In genomic region chr16:12803203-12804093, GRCh38 we compare ENCODE assay signal across 8 cellular contexts. TPM values are rescaled to one million over a fixed set of nuclear protein-coding genes. Genes with fewer than 3 reads are reported as not detected.
A peak's percentile ranks its signal among the peaks of the same experiment; 100 is the strongest.
DNase-seq lines count a peak whose midpoint lies in the region; ATAC-seq and TF ChIP-seq lines count a peak whose summit lies in the region.

Gene CPPED1, minus strand, starts transcription at chr16:12803887. Its CDS starts 111 bp downstream, at chr16:12803776.

- TF ChIP-seq POLR2A in GM10847 (IDR thresholded peaks at IDR 0.05; ENCODE audit: extremely low read depth, insufficient read length) (peak; percentile 71), adrenal gland (IDR thresholded peaks at IDR 0.05) (peak; percentile 55 to 56), heart left ventricle (IDR thresholded peaks at IDR 0.05) (peak in 1 of 2 donors; percentile 48), transverse colon (IDR thresholded peaks at IDR 0.05) (peak; percentile 60)

- no peaks in the 10 kb centered on the region for H3K9me3 ChIP-seq in adrenal gland (replicated peaks in 1 of 3)
- no peaks in the 10 kb centered on the region for H3K9me3 ChIP-seq in heart left ventricle
- no peaks in the 10 kb centered on the region for H3K9me3 ChIP-seq in transverse colon

- ATAC-seq in HG02623 (IDR thresholded peaks at IDR 0.05; ENCODE audit: unreplicated experiment) (peak; percentile 84), heart left ventricle (peak; percentile 95 to 99 (median 98))

- in situ Hi-C loops in transverse colon (cut with MboI; ENCODE audit: low pct_ligation_motif_present in 1 of 4, low pct_unique_long_range_greater_than_20kb in 1 of 4, low sequenced_read_pairs in 3 of 4): loop anchor here in 3 of 4 donors (25.0 kb wide), 3 partner anchors 341 to 716 kb away; no protein-coding TSS in a partner anchor

- H3K4me1 ChIP-seq in adrenal gland (replicated peaks in 1 of 2) (peaks cover 14 to 24% of the 10 kb centered on the region in 2 donors), heart left ventricle (peaks cover 0 to 51% (median 14%) of the 10 kb centered on the region in 12 donors), transverse colon (peaks cover 0 to 29% (median 20%) of the 10 kb centered on the region in 4 donors)

- TF ChIP-seq EP300 in transverse colon (IDR thresholded peaks at IDR 0.05; ENCODE audit: low read depth): no peak

- TF ChIP-seq CTCF in adrenal gland (IDR thresholded peaks at IDR 0.05) (no peak), heart left ventricle (IDR thresholded peaks at IDR 0.05) (no peak), transverse colon (IDR thresholded peaks at IDR 0.05) (no peak)

- intact Hi-C loops in adrenal gland (cut with DNase I) (no loop called here), heart left ventricle (cut with DNase I) (loop anchor here in 1 of 10 donors (10.0 kb wide), 1 partner anchor 709 kb away; no protein-coding TSS in a partner anchor), posterior cingulate gyrus (cut with DNase I) (no loop called here), transverse colon (cut with DNase I; ENCODE audit: low total_unique reads) (no loop called here)

- 6 to 18% (median 11%) methylated on average over 22 to 56 of the region's 56 CpGs for WGBS in adrenal gland, 4 donors
- WGBS in heart left ventricle, 4 donors: 6 to 14% (median 8%) methylated on average over 47 to 56 of the region's 56 CpGs
- 9 to 24% methylated on average over 5 to 28 of the region's 56 CpGs for WGBS in transverse colon (ENCODE audit: low coverage in 1 of 2), 2 donors

- H3K27ac ChIP-seq in adrenal gland: peak within 1 kb of the TSS in 4 of 5 donors; percentile 68 to 91 (median 78)
- peak within 1 kb of the TSS; percentile 43 to 96 (median 84) for H3K27ac ChIP-seq in heart left ventricle
- peak within 1 kb of the TSS; percentile 84 to 93 (median 89) for H3K27ac ChIP-seq in transverse colon

- DNase-seq in NCI-H128 (lab: John Stamatoyannopoulos, UW; ENCODE audit: unreplicated experiment) (peak; percentile 54), T-helper 1 cell (peak; percentile 75 to 95 (median 84)), adrenal gland (peak; percentile 91 to 96 (median 92)), heart left ventricle (peak; percentile 93 to 97 (median 97)), posterior cingulate gyrus (peak; percentile 85 to 99 (median 90)), transverse colon (peak; percentile 94)

- H3K4me3 ChIP-seq in adrenal gland (peak within 1 kb of the TSS; percentile 7 to 68 (median 50)), heart left ventricle (peak within 1 kb of the TSS; percentile 30 to 79 (median 67)), transverse colon (peak within 1 kb of the TSS; percentile 52 to 84 (median 56))

- H3K27me3 ChIP-seq in adrenal gland (no peaks in the 10 kb centered on the region), heart left ventricle (peaks cover 0 to 4% (median 0%) of the 10 kb centered on the region in 9 donors), transverse colon (no peaks in the 10 kb centered on the region)

- H3K36me3 ChIP-seq in adrenal gland (replicated peaks in 1 of 2): no peaks in the 10 kb centered on the region
- H3K36me3 ChIP-seq in heart left ventricle: no peaks in the 10 kb centered on the region
- H3K36me3 ChIP-seq in transverse colon: no peaks in the 10 kb centered on the region

RNA-seq across cellular contexts. Expression of gene CPPED1, which starts in this region (rescaled TPM):
- 10 to 100 TPM in 7 of 8 donors, 1 to 10 TPM in 1; 8.1 to 29.6 (median 15.6) TPM for total RNA-seq in adrenal gland
- polyA plus RNA-seq in adrenal gland: 10 to 100 TPM in 1 of 3 donors, 1 to 10 TPM in 2; 8.8 to 38.1 (median 9.0) TPM
- 10 to 100 TPM in 6 of 9 donors, 1 to 10 TPM in 3; 5.6 to 25.1 (median 12.6) TPM for total RNA-seq in heart left ventricle
- 1 to 10 TPM; 6.6 to 6.8 TPM for polyA plus RNA-seq in heart left ventricle
- 10 to 100 TPM in 3 of 4 donors, 1 to 10 TPM in 1; 4.1 to 17.3 (median 12.7) TPM for total RNA-seq in transverse colon

Comparison
In these comparisons a context has a peak if more than half of its experiments do, and no peak if none do; other contexts are left out.
1. Peak in every context shown above with its lines: DNase-seq, ATAC-seq, H3K4me3 ChIP-seq and H3K27ac ChIP-seq.